16 cellular contexts compared by ENCODE assay signal in genomic region chr18:48228301-48228715, GRCh38.
A peak's percentile ranks its signal among the peaks of the same experiment; 100 is the strongest.
DNase-seq lines count a peak whose midpoint lies in the region; ATAC-seq, FAIRE-seq and TF ChIP-seq lines count a peak whose summit lies in the region.
"Had no signal": no experiment of that assay in that cellular context is flagged by ENCODE, and none has a peak within 500 bp of the region (broad histone marks: within the 10 kb centered on the region; RNA-seq: fewer than 3 reads in every experiment).

No MANE protein-coding gene starts in this region.

- peak overlapping the region; percentile 49 for H3K18ac ChIP-seq in neuronal stem cell (ENCODE audit: low read length)

- FAIRE-seq in small intestine (lab: Jason Lieb, UNC), result no peak
- FAIRE-seq: H1 had no signal

- H3K4me3 Mint-ChIP-seq in mesothelial cell of epicardium, result no peak overlapping the region
- H3K4me3 Mint-ChIP-seq: activated naive CD8-positive, alpha-beta T cell; endodermal cell; stimulated activated naive CD8-positive, alpha-beta T cell treated with anti-CD3 and anti-CD28 coated beads, Interleukin-15, Interleukin-2, amounts not matched to agents 100 ng/mL and 50 ng/mL, for 24 hours had no signal

- H2BK5ac ChIP-seq in neuronal stem cell (ENCODE audit: low read length), result no peak overlapping the region

- H3K4me3 ChIP-seq in neuronal stem cell (ENCODE audit: low read length in 2 of 2) (no peak overlapping the region), small intestine (ENCODE audit: low read depth in 1 of 2, low read length in 2 of 2) (no peak overlapping the region)

- no peak overlapping the region for H3K4ac ChIP-seq in neuronal stem cell (ENCODE audit: low read length)

- no peak overlapping the region for H2BK12ac ChIP-seq in neuronal stem cell (ENCODE audit: low read length)

- no peak overlapping the region for H2AFZ ChIP-seq in neuronal stem cell (ENCODE audit: low read length)

- no CpG with 5 or more reads among the region's 2 CpGs for WGBS in neuronal stem cell (ENCODE audit: extremely low coverage in 2 of 2, insufficient read length in 2 of 2, insufficient replicate concordance in 1 of 2), 2 donors
- WGBS in small intestine, 3 donors, result 42 to 58% (median 55%) methylated on average over 1 to 2 of the region's 2 CpGs

- peaks cover 26% of the 10 kb centered on the region for H3K4me1 Mint-ChIP-seq in mesothelial cell of epicardium

- H3K9me3 ChIP-seq in neuronal stem cell (replicated peaks in 1 of 2; ENCODE audit: control insufficient read depth in 2 of 2, insufficient read depth in 1 of 2, low read depth in 1 of 2, low read length in 2 of 2) (peaks cover 0 to under 1% of the 10 kb centered on the region in 2 donors), small intestine (ENCODE audit: control insufficient read depth, low read depth) (no peaks in the 10 kb centered on the region)

- H3K36me3 ChIP-seq in neuronal stem cell (replicated peaks in 1 of 2; ENCODE audit: control insufficient read depth in 2 of 2, insufficient read depth in 2 of 2, low read length in 2 of 2) (no peaks in the 10 kb centered on the region), small intestine (ENCODE audit: control insufficient read depth in 2 of 2, insufficient read depth in 2 of 2, low read length in 2 of 2) (no peaks in the 10 kb centered on the region)

- no peak overlapping the region for H3K23ac ChIP-seq in neuronal stem cell (ENCODE audit: low read depth, low read length, poor library complexity)

- DNase-seq in CMK (ENCODE audit: low read depth) (peak; percentile 83), NCI-H69 (lab: John Stamatoyannopoulos, UW) (peak; percentile 58), fibroblast of gingiva (ENCODE audit: low read depth) (peak; percentile 39), neuronal stem cell (ENCODE audit: low spot score) (no peak), small intestine (no peak), mesothelial cell of epicardium (ENCODE audit: low spot score in 2 of 2, unreplicated experiment in 2 of 2) (no peak), DMS 273 treated with DMSO at 0.1 percent for 48 hours (lab: John Stamatoyannopoulos, UW) (no peak)
- DNase-seq: endodermal cell; NCI-H345; SHP77 treated with DMSO at 0.1 percent for 48 hours; stimulated activated CD4-positive, alpha-beta T cell treated with anti-CD3 and anti-CD28 coated beads, Interleukin-1b, Interleukin-23, amount 100 ng/mL, for 48 hours had no signal

- no peaks in the 10 kb centered on the region for H3K79me1 ChIP-seq in neuronal stem cell (ENCODE audit: low read depth, low read length)

- no peak overlapping the region for H4K8ac ChIP-seq in neuronal stem cell (ENCODE audit: low read depth, low read length)

- H4K91ac ChIP-seq in neuronal stem cell (ENCODE audit: low read depth, low read length, poor library complexity), result no peak overlapping the region

- no peaks in the 10 kb centered on the region for H3K9me3 Mint-ChIP-seq in mesothelial cell of epicardium
- H3K9me3 Mint-ChIP-seq: endodermal cell; stimulated activated naive CD8-positive, alpha-beta T cell treated with anti-CD3 and anti-CD28 coated beads, Interleukin-15, Interleukin-2, amounts not matched to agents 100 ng/mL and 50 ng/mL, for 24 hours had no signal

- H3K27me3 Mint-ChIP-seq in mesothelial cell of epicardium (ENCODE audit: low read depth), result peaks cover 51% of the 10 kb centered on the region
- H3K27me3 Mint-ChIP-seq: activated naive CD8-positive, alpha-beta T cell had no signal

- H3K4me1 ChIP-seq in neuronal stem cell (ENCODE audit: control insufficient read depth in 2 of 2, insufficient read depth in 1 of 2, low read depth in 1 of 2, low read length in 2 of 2), result peaks cover 0 to 5% of the 10 kb centered on the region in 2 donors
- H3K4me1 ChIP-seq in small intestine (ENCODE audit: control insufficient read depth in 2 of 2, insufficient read depth in 1 of 2, low read depth in 1 of 2, low read length in 1 of 2), result peaks cover 0 to 2% of the 10 kb centered on the region in 2 donors

- H3K36me3 Mint-ChIP-seq in mesothelial cell of epicardium, result no peaks in the 10 kb centered on the region
- H3K36me3 Mint-ChIP-seq: activated naive CD8-positive, alpha-beta T cell had no signal

- no peak overlapping the region for H2AK5ac ChIP-seq in neuronal stem cell (ENCODE audit: low read depth, low read length)

- TF ChIP-seq CTCF in mesothelial cell of epicardium (IDR thresholded peaks at IDR 0.05; ENCODE audit: unreplicated experiment), result no peak

- no peak overlapping the region for H3K27ac ChIP-seq in neuronal stem cell (replicated peaks; ENCODE audit: low read length)
- H3K27ac ChIP-seq in small intestine (ENCODE audit: low read depth in 1 of 2, low read length in 1 of 2), result no peak overlapping the region
- H3K27ac ChIP-seq: KMS-11 had no signal

- H2BK120ac ChIP-seq in neuronal stem cell (ENCODE audit: low read depth, low read length), result no peak overlapping the region

- no peak overlapping the region for H3K9ac ChIP-seq in neuronal stem cell (ENCODE audit: low read depth, low read length, poor library complexity)
- H3K9ac ChIP-seq: KMS-11 had no signal

- no peak overlapping the region for H3K4me2 ChIP-seq in neuronal stem cell (ENCODE audit: insufficient read depth, low read length, poor library complexity, severe bottlenecking)
- H3K4me2 ChIP-seq: KMS-11 had no signal

- H3K27me3 ChIP-seq in neuronal stem cell (ENCODE audit: control insufficient read depth in 3 of 3, insufficient read depth in 3 of 3, low read depth in 1 of 3, low read length in 3 of 3) (no peaks in the 10 kb centered on the region), small intestine (ENCODE audit: control insufficient read depth in 2 of 2, insufficient read depth in 2 of 2, low read length in 2 of 2) (no peaks in the 10 kb centered on the region)

- no peak for ATAC-seq in GM18502 (IDR thresholded peaks at IDR 0.05; ENCODE audit: poor library complexity, unreplicated experiment)

- no peak overlapping the region for H3K27ac Mint-ChIP-seq in mesothelial cell of epicardium
- H3K27ac Mint-ChIP-seq: activated naive CD8-positive, alpha-beta T cell; endodermal cell; stimulated activated naive CD8-positive, alpha-beta T cell treated with anti-CD3 and anti-CD28 coated beads, Interleukin-15, Interleukin-2, amounts not matched to agents 100 ng/mL and 50 ng/mL, for 24 hours had no signal

- no peak overlapping the region for H3K14ac ChIP-seq in neuronal stem cell (ENCODE audit: low read length)

- H2BK15ac ChIP-seq in neuronal stem cell (ENCODE audit: low read length), result no peak overlapping the region

Comparison
In these comparisons a context has a peak if more than half of its experiments do, and no peak if none do; other contexts are left out.
1. DNase-seq: peak in CMK (single experiment), NCI-H69 (single experiment) and fibroblast of gingiva (single experiment); none in neuronal stem cell (single experiment), small intestine (single experiment), mesothelial cell of epicardium (0 of 2) and DMS 273 treated with DMSO at 0.1 percent for 48 hours (single experiment).